Comparison of ENCODE assay signal across 20 cellular contexts in genomic region chr12:115857160-115857920, GRCh38.
DNase-seq lines count a peak whose midpoint lies in the region; ATAC-seq and TF ChIP-seq lines count a peak whose summit lies in the region.
"Had no signal": no experiment of that assay in that cellular context is flagged by ENCODE, and none has a peak within 500 bp of the region (broad histone marks: within the 10 kb centered on the region; RNA-seq: fewer than 3 reads in every experiment).

No MANE protein-coding gene starts in this region.

- no peak overlapping the region for H3K27ac ChIP-seq in WERI-Rb-1
- H3K27ac ChIP-seq: dorsolateral prefrontal cortex, epithelial cell of prostate, neural progenitor cell had no signal

- ATAC-seq in left ventricle myocardium superior (peak; percentile 85), HG03139 (IDR thresholded peaks at IDR 0.05; ENCODE audit: unreplicated experiment) (no peak), GM21576 (IDR thresholded peaks at IDR 0.05; ENCODE audit: unreplicated experiment) (no peak)
- ATAC-seq: left lobe of liver had no signal

- intact Hi-C loops in left ventricle myocardium superior (cut with micrococcal nuclease) = no loop called here

- H3K4me3 ChIP-seq in H7 (ENCODE audit: insufficient read depth, low read depth, low read length) (no peak overlapping the region), WERI-Rb-1 (ENCODE audit: low read depth, low read length) (no peak overlapping the region)
- H3K4me3 ChIP-seq: BLaER1 treated with 17β-estradiol and CSF1 and Interleukin-3, amounts not matched to agents 10 nM and 100 nM; dorsolateral prefrontal cortex; neural progenitor cell had no signal

- no peak for DNase-seq in AG09319 (ENCODE audit: extremely low read depth, low read depth)
- peak; percentile 22 for DNase-seq in H7
- DNase-seq in WERI-Rb-1 = no peak
- no peak for DNase-seq in left ventricle myocardium superior
- no peak for DNase-seq in activated CD4-positive, CD25-positive, alpha-beta regulatory T cell treated with anti-CD3 and anti-CD28 coated beads, Interleukin-2, amount 50 U/mL, for 72 hours
- DNase-seq: activated CD4-positive, alpha-beta T cell treated with anti-CD3 and anti-CD28 coated beads, Interleukin-2, amount 50 U/mL, for 4 hours; activated gamma-delta T cell; dorsolateral prefrontal cortex; GDM1; GOT3; IMR-90; NCI-H187 treated with DMSO at 0.1 percent for 48 hours; NCI-H446 treated with DMSO at 0.1 percent for 48 hours; stimulated activated CD4-positive, alpha-beta T cell treated with anti-CD3 and anti-CD28 coated beads, Interleukin-12 subunit alpha, Interleukin-12 subunit beta, amount 100 ng/mL, for 4 hours had no signal

- no peaks in the 10 kb centered on the region for H3K9me3 ChIP-seq in WERI-Rb-1 (ENCODE audit: severe bottlenecking)
- H3K9me3 ChIP-seq: BLaER1 treated with 17β-estradiol and CSF1 and Interleukin-3, amounts not matched to agents 10 nM and 100 nM had no signal

- H3K27me3 ChIP-seq in H7 (ENCODE audit: control insufficient read depth, insufficient read depth, low read length) (no peaks in the 10 kb centered on the region), WERI-Rb-1 (ENCODE audit: insufficient read depth, low read depth, severe bottlenecking) (no peaks in the 10 kb centered on the region)
- H3K27me3 ChIP-seq: BLaER1 treated with 17β-estradiol and CSF1 and Interleukin-3, amounts not matched to agents 10 nM and 100 nM; neural progenitor cell had no signal

- H3K36me3 ChIP-seq in H7 (replicated peaks; ENCODE audit: control insufficient read depth, insufficient read depth, low read length) (no peaks in the 10 kb centered on the region), WERI-Rb-1 (no peaks in the 10 kb centered on the region)
- H3K36me3 ChIP-seq: BLaER1 treated with 17β-estradiol and CSF1 and Interleukin-3, amounts not matched to agents 10 nM and 100 nM; neural progenitor cell had no signal

- TF ChIP-seq CTCF in AG09319 (IDR thresholded peaks at IDR 0.05; ENCODE audit: low read depth, low read length) = peak; percentile 2; the same call in 1 of the 2 replicates
- TF ChIP-seq CTCF in WERI-Rb-1 (IDR thresholded peaks at IDR 0.05; ENCODE audit: low read depth, low read length) = 0 out of 2 replicates have a peak, but pooled peaks have one; percentile 27
